Comparison of ENCODE assay signal across 1 cellular context in genomic region chr15:80059786-80060489, GRCh38.
A peak's percentile ranks its signal among the peaks of the same experiment; 100 is the strongest.
TF ChIP-seq lines count a peak whose summit lies in the region.

No MANE protein-coding gene starts in this region.

TF ChIP-seq in H1, 55 proteins besides CTCF, POLR2A, EP300 and RAD21 (continued from another document):
- TF ChIP-seq TAF1 (IDR thresholded peaks at IDR 0.05; ENCODE audit: low read depth, low read length) = peak; percentile 48; the same call in 1 of the 2 replicates
- no peak for TF ChIP-seq CREB1 (IDR thresholded peaks at IDR 0.05)
- no peak for TF ChIP-seq HDAC6 (IDR thresholded peaks at IDR 0.05; ENCODE audit: low read depth, low read length)
- peak; percentile 53 for TF ChIP-seq KDM4A (IDR thresholded peaks at IDR 0.05; ENCODE audit: low read depth, low read length, severe bottlenecking)
- 0 out of 2 replicates have a peak, but pooled peaks have one; percentile 31 for TF ChIP-seq RBBP5 (IDR thresholded peaks at IDR 0.05; ENCODE audit: borderline replicate concordance, low read depth, low read length)
- peak; percentile 9; the same call in 1 of the 2 replicates for TF ChIP-seq MAX (IDR thresholded peaks at IDR 0.05)
- no peak for TF ChIP-seq KDM5A (IDR thresholded peaks at IDR 0.05; ENCODE audit: low read length)
- no peak for TF ChIP-seq GTF2F1 (IDR thresholded peaks at IDR 0.05; ENCODE audit: borderline replicate concordance, low read depth, low read length)
- TF ChIP-seq KDM1A (IDR thresholded peaks at IDR 0.05; ENCODE audit: borderline replicate concordance, low read length) = no peak
- TF ChIP-seq RXRA (IDR thresholded peaks at IDR 0.05; ENCODE audit: insufficient read depth, low read depth, low read length) = no peak
- no peak for TF ChIP-seq CHD1 (IDR thresholded peaks at IDR 0.05; ENCODE audit: low read depth, low read length)
- TF ChIP-seq BRCA1 (IDR thresholded peaks at IDR 0.05; ENCODE audit: low read depth, low read length) = no peak
- TF ChIP-seq EZH2 (IDR thresholded peaks at IDR 0.05; ENCODE audit: low read depth, low read length, severe bottlenecking) = no peak
- TF ChIP-seq, protein P1, sequence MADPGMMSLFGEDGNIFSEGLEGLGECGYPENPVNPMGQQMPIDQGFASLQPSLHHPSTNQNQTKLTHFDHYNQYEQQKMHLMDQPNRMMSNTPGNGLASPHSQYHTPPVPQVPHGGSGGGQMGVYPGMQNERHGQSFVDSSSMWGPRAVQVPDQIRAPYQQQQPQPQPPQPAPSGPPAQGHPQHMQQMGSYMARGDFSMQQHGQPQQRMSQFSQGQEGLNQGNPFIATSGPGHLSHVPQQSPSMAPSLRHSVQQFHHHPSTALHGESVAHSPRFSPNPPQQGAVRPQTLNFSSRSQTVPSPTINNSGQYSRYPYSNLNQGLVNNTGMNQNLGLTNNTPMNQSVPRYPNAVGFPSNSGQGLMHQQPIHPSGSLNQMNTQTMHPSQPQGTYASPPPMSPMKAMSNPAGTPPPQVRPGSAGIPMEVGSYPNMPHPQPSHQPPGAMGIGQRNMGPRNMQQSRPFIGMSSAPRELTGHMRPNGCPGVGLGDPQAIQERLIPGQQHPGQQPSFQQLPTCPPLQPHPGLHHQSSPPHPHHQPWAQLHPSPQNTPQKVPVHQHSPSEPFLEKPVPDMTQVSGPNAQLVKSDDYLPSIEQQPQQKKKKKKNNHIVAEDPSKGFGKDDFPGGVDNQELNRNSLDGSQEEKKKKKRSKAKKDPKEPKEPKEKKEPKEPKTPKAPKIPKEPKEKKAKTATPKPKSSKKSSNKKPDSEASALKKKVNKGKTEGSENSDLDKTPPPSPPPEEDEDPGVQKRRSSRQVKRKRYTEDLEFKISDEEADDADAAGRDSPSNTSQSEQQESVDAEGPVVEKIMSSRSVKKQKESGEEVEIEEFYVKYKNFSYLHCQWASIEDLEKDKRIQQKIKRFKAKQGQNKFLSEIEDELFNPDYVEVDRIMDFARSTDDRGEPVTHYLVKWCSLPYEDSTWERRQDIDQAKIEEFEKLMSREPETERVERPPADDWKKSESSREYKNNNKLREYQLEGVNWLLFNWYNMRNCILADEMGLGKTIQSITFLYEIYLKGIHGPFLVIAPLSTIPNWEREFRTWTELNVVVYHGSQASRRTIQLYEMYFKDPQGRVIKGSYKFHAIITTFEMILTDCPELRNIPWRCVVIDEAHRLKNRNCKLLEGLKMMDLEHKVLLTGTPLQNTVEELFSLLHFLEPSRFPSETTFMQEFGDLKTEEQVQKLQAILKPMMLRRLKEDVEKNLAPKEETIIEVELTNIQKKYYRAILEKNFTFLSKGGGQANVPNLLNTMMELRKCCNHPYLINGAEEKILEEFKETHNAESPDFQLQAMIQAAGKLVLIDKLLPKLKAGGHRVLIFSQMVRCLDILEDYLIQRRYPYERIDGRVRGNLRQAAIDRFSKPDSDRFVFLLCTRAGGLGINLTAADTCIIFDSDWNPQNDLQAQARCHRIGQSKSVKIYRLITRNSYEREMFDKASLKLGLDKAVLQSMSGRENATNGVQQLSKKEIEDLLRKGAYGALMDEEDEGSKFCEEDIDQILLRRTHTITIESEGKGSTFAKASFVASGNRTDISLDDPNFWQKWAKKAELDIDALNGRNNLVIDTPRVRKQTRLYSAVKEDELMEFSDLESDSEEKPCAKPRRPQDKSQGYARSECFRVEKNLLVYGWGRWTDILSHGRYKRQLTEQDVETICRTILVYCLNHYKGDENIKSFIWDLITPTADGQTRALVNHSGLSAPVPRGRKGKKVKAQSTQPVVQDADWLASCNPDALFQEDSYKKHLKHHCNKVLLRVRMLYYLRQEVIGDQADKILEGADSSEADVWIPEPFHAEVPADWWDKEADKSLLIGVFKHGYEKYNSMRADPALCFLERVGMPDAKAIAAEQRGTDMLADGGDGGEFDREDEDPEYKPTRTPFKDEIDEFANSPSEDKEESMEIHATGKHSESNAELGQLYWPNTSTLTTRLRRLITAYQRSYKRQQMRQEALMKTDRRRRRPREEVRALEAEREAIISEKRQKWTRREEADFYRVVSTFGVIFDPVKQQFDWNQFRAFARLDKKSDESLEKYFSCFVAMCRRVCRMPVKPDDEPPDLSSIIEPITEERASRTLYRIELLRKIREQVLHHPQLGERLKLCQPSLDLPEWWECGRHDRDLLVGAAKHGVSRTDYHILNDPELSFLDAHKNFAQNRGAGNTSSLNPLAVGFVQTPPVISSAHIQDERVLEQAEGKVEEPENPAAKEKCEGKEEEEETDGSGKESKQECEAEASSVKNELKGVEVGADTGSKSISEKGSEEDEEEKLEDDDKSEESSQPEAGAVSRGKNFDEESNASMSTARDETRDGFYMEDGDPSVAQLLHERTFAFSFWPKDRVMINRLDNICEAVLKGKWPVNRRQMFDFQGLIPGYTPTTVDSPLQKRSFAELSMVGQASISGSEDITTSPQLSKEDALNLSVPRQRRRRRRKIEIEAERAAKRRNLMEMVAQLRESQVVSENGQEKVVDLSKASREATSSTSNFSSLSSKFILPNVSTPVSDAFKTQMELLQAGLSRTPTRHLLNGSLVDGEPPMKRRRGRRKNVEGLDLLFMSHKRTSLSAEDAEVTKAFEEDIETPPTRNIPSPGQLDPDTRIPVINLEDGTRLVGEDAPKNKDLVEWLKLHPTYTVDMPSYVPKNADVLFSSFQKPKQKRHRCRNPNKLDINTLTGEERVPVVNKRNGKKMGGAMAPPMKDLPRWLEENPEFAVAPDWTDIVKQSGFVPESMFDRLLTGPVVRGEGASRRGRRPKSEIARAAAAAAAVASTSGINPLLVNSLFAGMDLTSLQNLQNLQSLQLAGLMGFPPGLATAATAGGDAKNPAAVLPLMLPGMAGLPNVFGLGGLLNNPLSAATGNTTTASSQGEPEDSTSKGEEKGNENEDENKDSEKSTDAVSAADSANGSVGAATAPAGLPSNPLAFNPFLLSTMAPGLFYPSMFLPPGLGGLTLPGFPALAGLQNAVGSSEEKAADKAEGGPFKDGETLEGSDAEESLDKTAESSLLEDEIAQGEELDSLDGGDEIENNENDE (IDR thresholded peaks at IDR 0.05; ENCODE audit: insufficient replicate concordance, low read length) = no peak
- TF ChIP-seq JUND (IDR thresholded peaks at IDR 0.05; ENCODE audit: low read length) = no peak
- TF ChIP-seq SP1 (IDR thresholded peaks at IDR 0.05; ENCODE audit: low read depth, low read length) = no peak
- TF ChIP-seq FOSL1 (IDR thresholded peaks at IDR 0.05; ENCODE audit: insufficient read depth, low read depth, low read length) = no peak
- TF ChIP-seq SIN3A (conservative IDR thresholded peaks at IDR 0.05 in 1 of 2, IDR thresholded peaks at IDR 0.05 in 1 of 2; ENCODE audit: low read depth in 1 of 2, low read length in 2 of 2) = 0 out of 4 replicates have a peak, but pooled peaks of 1 of the 2 experiments have one; percentile 5
- no peak for TF ChIP-seq SRF (IDR thresholded peaks at IDR 0.05; ENCODE audit: low read depth, low read length)
- TF ChIP-seq RNF2 (IDR thresholded peaks at IDR 0.05; ENCODE audit: borderline replicate concordance, low read depth, low read length, missing control alignments, poor library complexity, severe bottlenecking) = no peak
- TF ChIP-seq ATF2 (IDR thresholded peaks at IDR 0.05; ENCODE audit: low read length) = no peak
- no peak for TF ChIP-seq TBP (IDR thresholded peaks at IDR 0.05; ENCODE audit: low read depth, low read length)
- no peak for TF ChIP-seq SIX5 (IDR thresholded peaks at IDR 0.05; ENCODE audit: low read depth, low read length)
- no peak for TF ChIP-seq SUZ12 (IDR thresholded peaks at IDR 0.05; ENCODE audit: low read length)
- TF ChIP-seq TAF7 (optimal IDR thresholded peaks at IDR 0.05; ENCODE audit: borderline replicate concordance, low read depth, low read length) = no peak
- no peak for TF ChIP-seq GABPA (IDR thresholded peaks at IDR 0.05; ENCODE audit: borderline replicate concordance, insufficient read depth, low read length)
- no peak for TF ChIP-seq CHD2 (IDR thresholded peaks at IDR 0.05; ENCODE audit: low read length)
- TF ChIP-seq RFX5 (IDR thresholded peaks at IDR 0.05; ENCODE audit: borderline replicate concordance, low read depth, low read length) = no peak
- TF ChIP-seq TEAD4 (IDR thresholded peaks at IDR 0.05; ENCODE audit: low read depth, low read length) = no peak
- TF ChIP-seq YY1 (IDR thresholded peaks at IDR 0.05; ENCODE audit: low read depth, low read length) = no peak
- TF ChIP-seq ASH2L (IDR thresholded peaks at IDR 0.05; ENCODE audit: low read length) = no peak
- no peak for TF ChIP-seq CBX5 (IDR thresholded peaks at IDR 0.05; ENCODE audit: low read depth, low read length)
- no peak for TF ChIP-seq SP2 (IDR thresholded peaks at IDR 0.05; ENCODE audit: low read length)
TF ChIP-seq in H1: peak in this region for 6.
